In the genomic region with DNA sequence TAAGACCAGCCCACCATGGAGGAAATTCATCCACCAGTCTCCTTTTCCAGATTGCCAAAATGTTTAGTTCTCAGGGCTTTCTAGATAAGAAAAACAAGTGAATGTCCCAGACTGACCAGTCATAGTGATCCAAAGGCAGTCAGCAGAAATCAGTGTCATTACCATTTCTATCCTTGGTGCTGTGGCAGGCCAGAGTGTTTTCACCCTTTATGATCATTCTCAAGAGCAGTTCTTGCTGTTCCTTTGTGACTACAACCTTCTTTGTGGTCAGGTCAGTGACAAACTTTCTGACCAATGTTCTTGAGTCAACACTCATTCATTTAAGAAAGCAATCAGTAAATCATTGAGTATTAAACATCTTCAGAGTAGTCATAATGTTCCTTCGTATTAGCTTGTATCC, we compare ENCODE assay signal across 1 cellular context.
TF ChIP-seq lines count a peak whose summit lies in the region.

No MANE protein-coding gene starts in this region.

TF ChIP-seq in GM23338, 12 proteins besides CTCF, POLR2A, EP300 and RAD21 (continued from another document):
- TF ChIP-seq, protein P1, sequence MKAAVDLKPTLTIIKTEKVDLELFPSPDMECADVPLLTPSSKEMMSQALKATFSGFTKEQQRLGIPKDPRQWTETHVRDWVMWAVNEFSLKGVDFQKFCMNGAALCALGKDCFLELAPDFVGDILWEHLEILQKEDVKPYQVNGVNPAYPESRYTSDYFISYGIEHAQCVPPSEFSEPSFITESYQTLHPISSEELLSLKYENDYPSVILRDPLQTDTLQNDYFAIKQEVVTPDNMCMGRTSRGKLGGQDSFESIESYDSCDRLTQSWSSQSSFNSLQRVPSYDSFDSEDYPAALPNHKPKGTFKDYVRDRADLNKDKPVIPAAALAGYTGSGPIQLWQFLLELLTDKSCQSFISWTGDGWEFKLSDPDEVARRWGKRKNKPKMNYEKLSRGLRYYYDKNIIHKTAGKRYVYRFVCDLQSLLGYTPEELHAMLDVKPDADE (IDR thresholded peaks at IDR 0.05), result no peak
- no peak for TF ChIP-seq ZNF331 (CRISPR knock-in tag; IDR thresholded peaks at IDR 0.05; ENCODE audit: low read depth)
